In genomic region chr13:101556676-101557121, GRCh38 we compare ENCODE assay signal across 24 cellular contexts.
DNase-seq lines count a peak whose midpoint lies in the region; ATAC-seq, FAIRE-seq and TF ChIP-seq lines count a peak whose summit lies in the region.
"Had no signal": no experiment of that assay in that cellular context is flagged by ENCODE, and none has a peak within 500 bp of the region (broad histone marks: within the 10 kb centered on the region; RNA-seq: fewer than 3 reads in every experiment).

No MANE protein-coding gene starts in this region.

- H3K27me3 ChIP-seq in GM23248 (replicated peaks; ENCODE audit: insufficient read depth) (no peaks in the 10 kb centered on the region), gastroesophageal sphincter (no peaks in the 10 kb centered on the region), aorta (ENCODE audit: control insufficient read depth in 1 of 2, insufficient read depth in 2 of 2, low read length in 1 of 2) (no peaks in the 10 kb centered on the region)
- H3K27me3 ChIP-seq: esophagus squamous epithelium, tibial nerve had no signal

- TF ChIP-seq CTCF in gastroesophageal sphincter (IDR thresholded peaks at IDR 0.05) (no peak), GM10266 (IDR thresholded peaks at IDR 0.05; ENCODE audit: control insufficient read depth, insufficient read depth, low read depth, missing control alignments) (no peak)

- ATAC-seq in SK-N-SH treated with all-trans-retinoic acid at 6 μM for 48 hours (peak; percentile 92), gastroesophageal sphincter (peak; percentile 87), aorta (ENCODE audit: low FRiP score) (peak; percentile 70)
- ATAC-seq: stimulated activated naive CD8-positive, alpha-beta T cell treated with anti-CD3 and anti-CD28 coated beads, Interleukin-15, Interleukin-2, amounts not matched to agents 100 U/mL and 50 U/mL, for 24 hours had no signal

- H3K4me3 ChIP-seq in GM23248, result 0 out of 2 replicates have a peak overlapping the region, but pooled peaks have one; percentile 6
- H3K4me3 ChIP-seq in gastroesophageal sphincter, result no peak overlapping the region
- H3K4me3 ChIP-seq in aorta (ENCODE audit: low read length in 2 of 2), result no peak overlapping the region
- H3K4me3 ChIP-seq: esophagus squamous epithelium, tibial nerve had no signal

- no peak for TF ChIP-seq EP300 in gastroesophageal sphincter (IDR thresholded peaks at IDR 0.05)

- intact Hi-C loops in aorta (cut with DNase I), result no loop called here

- peak overlapping the region; percentile 57 for H3K4me2 ChIP-seq in GM23248 (ENCODE audit: unreplicated experiment)
- H3K4me2 ChIP-seq: KMS-11 had no signal

- 3 to 5% methylated on average over 3 of the region's 3 CpGs for WGBS in GM23248 (ENCODE audit: low coverage in 1 of 2, low lambda C conversion rate in 2 of 2, missing lambda C conversion rate in 2 of 2), 2 experiments
- WGBS in gastroesophageal sphincter (ENCODE audit: low coverage in 1 of 2), 2 donors, result 49 to 59% methylated on average over 3 of the region's 3 CpGs
- WGBS in aorta, 2 donors, result 32 to 47% methylated on average over 3 of the region's 3 CpGs

- DNase-seq in GM23248 (peak; percentile 92), aorta (no peak), RCC 7860 (ENCODE audit: low spot score) (no peak), GM10266 (ENCODE audit: extremely low spot score) (no peak)
- no peak for DNase-seq in activated CD4-positive, alpha-beta T cell treated with anti-CD3 and anti-CD28 coated beads for 1 hour
- DNase-seq: activated CD4-positive, alpha-beta memory T cell treated with anti-CD3 and anti-CD28 coated beads for 36 hours; activated T-cell treated with anti-CD3 and anti-CD28 coated beads for 4 hours; amygdala; C1 segment of cervical spinal cord; effector memory CD4-positive, alpha-beta T cell; esophagus squamous epithelium; mammary epithelial cell; naive B cell; NCI-H1092 treated with DMSO at 0.1 percent for 48 hours; NCI-H2081; NCI-H510A treated with DMSO at 0.1 percent for 48 hours; stimulated activated naive CD8-positive, alpha-beta T cell treated with anti-CD3 and anti-CD28 coated beads, Interleukin-15, Interleukin-2, amounts not matched to agents 100 U/mL and 50 U/mL, for 24 hours had no signal

- H3K4me1 ChIP-seq in GM23248 (ENCODE audit: insufficient read depth) (peaks cover 63% of the 10 kb centered on the region), gastroesophageal sphincter (no peaks in the 10 kb centered on the region), aorta (ENCODE audit: control insufficient read depth in 1 of 2, insufficient read depth in 2 of 2, low read length in 2 of 2) (peaks cover 4 to 6% of the 10 kb centered on the region in 2 donors)
- H3K4me1 ChIP-seq: esophagus squamous epithelium had no signal

- in situ Hi-C loops in GM23248 (cut with MboI), result no loop called here

- H3K36me3 ChIP-seq in GM23248 (ENCODE audit: low read depth) (no peaks in the 10 kb centered on the region), gastroesophageal sphincter (no peaks in the 10 kb centered on the region), aorta (ENCODE audit: control insufficient read depth in 1 of 2, insufficient read depth in 2 of 2, low read length in 1 of 2) (no peaks in the 10 kb centered on the region)
- H3K36me3 ChIP-seq: esophagus squamous epithelium, tibial nerve had no signal

- H3K9me3 ChIP-seq in GM23248 (ENCODE audit: low read depth) (no peaks in the 10 kb centered on the region), gastroesophageal sphincter (no peaks in the 10 kb centered on the region), aorta (ENCODE audit: control insufficient read depth, low read length) (no peaks in the 10 kb centered on the region)
- H3K9me3 ChIP-seq: esophagus squamous epithelium, tibial nerve had no signal

- H3K9me2 ChIP-seq in GM23248 (ENCODE audit: insufficient read depth), result no peaks in the 10 kb centered on the region

- H3K27ac ChIP-seq in GM23248 (peak overlapping the region; percentile 93), gastroesophageal sphincter (no peak overlapping the region), aorta (ENCODE audit: low read depth in 1 of 2, low read length in 2 of 2) (peak overlapping the region in 1 of 2 donors; percentile 44)
- H3K27ac ChIP-seq: esophagus squamous epithelium, KMS-11, tibial nerve had no signal

- H3K79me2 ChIP-seq in GM23248 (ENCODE audit: insufficient read depth), result peaks cover 82% of the 10 kb centered on the region

- H3K9ac ChIP-seq in GM23248, result peak overlapping the region; percentile 66
- H3K9ac ChIP-seq: KMS-11 had no signal

- no peak overlapping the region for H2AFZ ChIP-seq in GM23248

- H3F3A ChIP-seq in GM23248 (ENCODE audit: insufficient read depth), result peaks cover 70% of the 10 kb centered on the region

- no peaks in the 10 kb centered on the region for H4K20me1 ChIP-seq in GM23248 (ENCODE audit: insufficient read depth)

- no peak for TF ChIP-seq POLR2A in gastroesophageal sphincter (IDR thresholded peaks at IDR 0.05)

- no peak for FAIRE-seq in RCC 7860 (lab: Jason Lieb, UNC)
- FAIRE-seq: D721Med, GM12892, islet of Langerhans had no signal

TF ChIP-seq in SK-N-SH treated with all-trans-retinoic acid at 6 μM for 48 hours, 23 proteins besides CTCF, POLR2A, EP300 and RAD21:
- no peak for TF ChIP-seq ZFP3 (CRISPR knock-in tag; IDR thresholded peaks at IDR 0.05)
- TF ChIP-seq OSR1 (CRISPR knock-in tag; IDR thresholded peaks at IDR 0.05), result no peak
- no peak for TF ChIP-seq RARB (CRISPR knock-in tag; IDR thresholded peaks at IDR 0.05)
- TF ChIP-seq TCF4 (CRISPR knock-in tag; IDR thresholded peaks at IDR 0.05; ENCODE audit: borderline replicate concordance), result no peak
- TF ChIP-seq POU6F1 (CRISPR knock-in tag; IDR thresholded peaks at IDR 0.05; ENCODE audit: borderline replicate concordance, low read depth), result no peak
- TF ChIP-seq ZFP30 (CRISPR knock-in tag; IDR thresholded peaks at IDR 0.05), result no peak
- TF ChIP-seq, protein P1, sequence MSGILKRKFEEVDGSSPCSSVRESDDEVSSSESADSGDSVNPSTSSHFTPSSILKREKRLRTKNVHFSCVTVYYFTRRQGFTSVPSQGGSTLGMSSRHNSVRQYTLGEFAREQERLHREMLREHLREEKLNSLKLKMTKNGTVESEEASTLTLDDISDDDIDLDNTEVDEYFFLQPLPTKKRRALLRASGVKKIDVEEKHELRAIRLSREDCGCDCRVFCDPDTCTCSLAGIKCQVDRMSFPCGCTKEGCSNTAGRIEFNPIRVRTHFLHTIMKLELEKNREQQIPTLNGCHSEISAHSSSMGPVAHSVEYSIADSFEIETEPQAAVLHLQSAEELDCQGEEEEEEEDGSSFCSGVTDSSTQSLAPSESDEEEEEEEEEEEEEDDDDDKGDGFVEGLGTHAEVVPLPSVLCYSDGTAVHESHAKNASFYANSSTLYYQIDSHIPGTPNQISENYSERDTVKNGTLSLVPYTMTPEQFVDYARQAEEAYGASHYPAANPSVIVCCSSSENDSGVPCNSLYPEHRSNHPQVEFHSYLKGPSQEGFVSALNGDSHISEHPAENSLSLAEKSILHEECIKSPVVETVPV (CRISPR knock-in tag; IDR thresholded peaks at IDR 0.05), result no peak
- no peak for TF ChIP-seq ZC3H10 (CRISPR knock-in tag; IDR thresholded peaks at IDR 0.05)
- TF ChIP-seq TSHZ2 (CRISPR knock-in tag; IDR thresholded peaks at IDR 0.05), result no peak
- no peak for TF ChIP-seq GLIS3 (CRISPR knock-in tag; IDR thresholded peaks at IDR 0.05)
TF ChIP-seq in SK-N-SH treated with all-trans-retinoic acid at 6 μM for 48 hours: peak in this region for 0.
